In genomic region chr2:200761168-200761715, GRCh38 we compare ENCODE assay signal across 1 cellular context.
TF ChIP-seq lines count a peak whose summit lies in the region.

No MANE protein-coding gene starts in this region.

TF ChIP-seq in IMR-90, 13 proteins besides CTCF, POLR2A, EP300 and RAD21 (continued from another document):
- TF ChIP-seq ELK1 (IDR thresholded peaks at IDR 0.05; ENCODE audit: borderline replicate concordance, low read depth, low read length) (no peak), CEBPB (IDR thresholded peaks at IDR 0.05; ENCODE audit: low read depth, low read length) (no peak), BHLHE40 (IDR thresholded peaks at IDR 0.05; ENCODE audit: low read depth, low read length) (no peak), NFE2L2 (IDR thresholded peaks at IDR 0.05; ENCODE audit: low read depth, low read length) (no peak), MAFK (IDR thresholded peaks at IDR 0.05; ENCODE audit: low read depth, low read length) (no peak)
